ENCODE assay signal across 8 cellular contexts in genomic region chr11:134223836-134224709, GRCh38. TPM values are rescaled to one million over a fixed set of nuclear protein-coding genes. Genes with fewer than 3 reads are reported as not detected.
DNase-seq lines count a peak whose midpoint lies in the region; ATAC-seq and TF ChIP-seq lines count a peak whose summit lies in the region.

Gene NCAPD3 (minus strand): TSS chr11:134223967. CDS start chr11:134223926, 41 bp downstream.
Gene VPS26B (plus strand): TSS chr11:134224671. CDS start chr11:134225123, 452 bp downstream.

- H3K4me1 ChIP-seq in KMS-11 (ENCODE audit: low read depth, poor library complexity, severe bottlenecking), result peaks cover 32% of the 10 kb centered on the region
- H3K4me1 ChIP-seq in Peyer's patch, result peaks cover 0 to 43% (median 5%) of the 10 kb centered on the region in 4 donors
- H3K4me1 ChIP-seq in muscle layer of duodenum (ENCODE audit: control insufficient read depth in 1 of 2, insufficient read depth in 2 of 2, low read length in 2 of 2), result peaks cover 18 to 35% of the 10 kb centered on the region in 2 donors

- no peaks in the 10 kb centered on the region for H4K20me1 ChIP-seq in KMS-11 (ENCODE audit: insufficient read depth)

- H3K9ac ChIP-seq in KMS-11, result peak within 1 kb of the TSS; percentile 65

- no peaks in the 10 kb centered on the region for H3K27me3 ChIP-seq in KMS-11 (ENCODE audit: insufficient read depth, low read depth)
- no peaks in the 10 kb centered on the region for H3K27me3 ChIP-seq in Peyer's patch
- no peaks in the 10 kb centered on the region for H3K27me3 ChIP-seq in muscle layer of duodenum (ENCODE audit: low read depth, low read length)

- H3K4me3 ChIP-seq in KMS-11 (IDR thresholded peaks at IDR 0.05; ENCODE audit: insufficient read depth, low read depth, low read length) (no peak within 1 kb of the TSS), Peyer's patch (peak within 1 kb of the TSS; percentile 62 to 98 (median 86)), muscle layer of duodenum (ENCODE audit: low read depth in 1 of 2, low read length in 2 of 2) (peak within 1 kb of the TSS; percentile 81 to 92)

- H3K4me2 ChIP-seq in KMS-11, result peak within 1 kb of the TSS; percentile 73

- H3K36me3 ChIP-seq in KMS-11 (ENCODE audit: insufficient read depth) (0 out of 2 replicates have a peak, but pooled peaks cover 4% of the 10 kb centered on the region), Peyer's patch (peaks cover 0 to 3% (median 0%) of the 10 kb centered on the region in 3 donors), muscle layer of duodenum (ENCODE audit: control insufficient read depth in 1 of 2, insufficient read depth in 2 of 2, low read length in 2 of 2) (no peaks in the 10 kb centered on the region)

- peaks cover 70% of the 10 kb centered on the region for H3K79me2 ChIP-seq in KMS-11 (ENCODE audit: insufficient read depth, low read depth)

- H3K9me3 ChIP-seq in Peyer's patch (no peaks in the 10 kb centered on the region), muscle layer of duodenum (ENCODE audit: control insufficient read depth in 1 of 2, low read length in 2 of 2) (no peaks in the 10 kb centered on the region)

- TF ChIP-seq CTCF in KMS-11 (conservative IDR thresholded peaks at IDR 0.05; ENCODE audit: low read depth, low read length), result no peak
- peak in 2 of 6 experiments; percentile 2 to 9 for TF ChIP-seq CTCF in Peyer's patch (IDR thresholded peaks at IDR 0.05)

- peak; percentile 88 for DNase-seq in DMS53 treated with DMSO at 0.1 percent for 48 hours (lab: John Stamatoyannopoulos, UW; ENCODE audit: unreplicated experiment)
- DNase-seq in Peyer's patch, result peak; percentile 96 to 99 (median 98)
- DNase-seq in activated T-cell treated with anti-CD3 and anti-CD28 coated beads, Interleukin-2, amount 50 U/mL, for 48 hours, result peak; percentile 97 to 98
- peak; percentile 93 to 94 for DNase-seq in stimulated activated CD8-positive, alpha-beta memory T cell treated with anti-CD3 and anti-CD28 coated beads, Interleukin-7, amount 100 ng/mL, for 4 hours (ENCODE audit: low read depth in 2 of 2)

- peak; percentile 78 for ATAC-seq in GM21737 (IDR thresholded peaks at IDR 0.05; ENCODE audit: unreplicated experiment)
- ATAC-seq in esophagus mucosa, result peak; percentile 96

- peak within 1 kb of the TSS; percentile 82 for H2AFZ ChIP-seq in KMS-11 (ENCODE audit: low read depth)

- TF ChIP-seq POLR2A in Peyer's patch (IDR thresholded peaks at IDR 0.05), result peak; percentile 97 to 99

- H3K27ac ChIP-seq in KMS-11 (peak within 1 kb of the TSS; percentile 76), Peyer's patch (peak within 1 kb of the TSS; percentile 87 to 93 (median 92)), muscle layer of duodenum (ENCODE audit: low read length) (peak within 1 kb of the TSS; percentile 97)

RNA-seq across cellular contexts. Expression of gene NCAPD3, which starts in this region (rescaled TPM):
- total RNA-seq in Peyer's patch (10 to 100 TPM; 12.5 to 30.5 (median 13.9) TPM), esophagus mucosa (13.1 TPM)

RNA-seq across cellular contexts. Expression of gene VPS26B, which starts in this region (rescaled TPM):
- total RNA-seq in Peyer's patch (10 to 100 TPM; 33.8 to 74.0 (median 64.0) TPM), esophagus mucosa (24.1 TPM)
